In the genomic region with DNA sequence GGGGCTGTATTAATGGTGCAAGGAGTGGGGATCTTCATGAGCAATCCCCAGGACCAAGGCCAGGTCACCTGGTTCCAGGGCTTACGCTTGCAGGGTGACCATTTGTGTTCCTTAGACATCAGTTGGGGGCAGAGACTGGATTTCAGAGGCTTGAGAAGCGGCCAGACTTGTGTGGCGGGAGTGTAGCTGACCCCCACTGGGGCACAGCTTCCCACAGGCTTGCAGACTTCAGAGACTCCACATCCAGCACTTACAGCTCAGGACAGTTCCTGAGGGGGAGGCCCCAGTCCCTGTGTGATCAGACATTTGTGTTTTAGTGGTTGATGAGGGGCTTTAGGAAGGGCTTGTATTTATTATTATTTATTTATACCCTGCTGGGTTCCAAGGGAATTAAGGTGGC, we compare ENCODE assay signal across 13 cellular contexts. TPM values are rescaled to one million over a fixed set of nuclear protein-coding genes. Genes with fewer than 3 reads are reported as not detected.
DNase-seq lines count a peak whose midpoint lies in the region; ATAC-seq and TF ChIP-seq lines count a peak whose summit lies in the region.
"Had no signal": no experiment of that assay in that cellular context is flagged by ENCODE, and none has a peak within 500 bp of the region (broad histone marks: within the 10 kb centered on the region; RNA-seq: fewer than 3 reads in every experiment).

No MANE protein-coding gene starts in this region.

- ATAC-seq in T-cell (replicated peaks in 1 of 4), result no peak
- ATAC-seq: activated T-cell treated with anti-CD3 and anti-CD28 coated beads, Interleukin-2, amount 50 U/mL, for 4 hours had no signal

- H3K27ac ChIP-seq in HEK293 (ENCODE audit: extremely low read depth, low read depth, low read length) (no peak overlapping the region), hepatocyte (peak overlapping the region; percentile 60), smooth muscle cell (ENCODE audit: low read depth) (no peak overlapping the region), endodermal cell (ENCODE audit: low read depth, low read length) (no peak overlapping the region)
- H3K27ac ChIP-seq: parathyroid adenoma had no signal

- H3K36me3 ChIP-seq in HEK293 (ENCODE audit: control insufficient read depth in 2 of 2, insufficient read depth in 1 of 2, low read length in 2 of 2) (peaks cover 0 to 32% of the 10 kb centered on the region in 2 experiments; a peak in 1 of 3 replicates), hepatocyte (replicated peaks; ENCODE audit: insufficient read depth, low read depth) (no peaks in the 10 kb centered on the region), smooth muscle cell (ENCODE audit: low read depth) (no peaks in the 10 kb centered on the region), endodermal cell (ENCODE audit: control insufficient read depth, insufficient read depth, low read length) (peaks cover 4% of the 10 kb centered on the region)

- H3K27me3 ChIP-seq in hepatocyte (no peaks in the 10 kb centered on the region), smooth muscle cell (ENCODE audit: low read depth) (no peaks in the 10 kb centered on the region), endodermal cell (ENCODE audit: control insufficient read depth, insufficient read depth, low read length, poor library complexity, severe bottlenecking) (no peaks in the 10 kb centered on the region)

- H3K4me1 ChIP-seq in HEK293 (ENCODE audit: control insufficient read depth, insufficient read depth, low read length) (peaks cover 7% of the 10 kb centered on the region), hepatocyte (ENCODE audit: insufficient read depth) (peaks cover 47% of the 10 kb centered on the region), smooth muscle cell (ENCODE audit: low read depth) (peaks cover 28% of the 10 kb centered on the region), endodermal cell (ENCODE audit: control insufficient read depth, insufficient read depth, low read length) (no peaks in the 10 kb centered on the region)

- H3K27ac Mint-ChIP-seq in T-cell (no peak overlapping the region), endodermal cell (no peak overlapping the region)

- CTCF ChIA-PET in HEK293 (lab: Yijun Ruan, JAX) (interaction anchor here (0.6 to 11.2 kb wide), 4 partner anchors 10 to 322 kb away, joined by 4 to 142 read pairs (median 4); a partner anchor contains a TSS), T-cell (lab: Charles Lee) (interaction anchor here (0.6 to 1.6 kb wide), 4 partner anchors 12 to 65 kb away, joined by 3 to 4 read pairs (median 3); no protein-coding TSS in a partner anchor)

- H3K4me2 ChIP-seq in hepatocyte (peak overlapping the region; percentile 25), smooth muscle cell (peak overlapping the region; percentile 9)

- H3K9me2 ChIP-seq in hepatocyte (replicated peaks; ENCODE audit: insufficient read depth), result no peaks in the 10 kb centered on the region

- H3K9ac ChIP-seq in smooth muscle cell (ENCODE audit: low read depth), result no peak overlapping the region
- H3K9ac ChIP-seq in endodermal cell (ENCODE audit: extremely low read depth, low read length, poor library complexity, severe bottlenecking), result no peak overlapping the region
- H3K9ac ChIP-seq: parathyroid adenoma had no signal

- peaks cover 41% of the 10 kb centered on the region for H4K20me1 ChIP-seq in hepatocyte (ENCODE audit: insufficient read depth, poor library complexity, severe bottlenecking)
- no peaks in the 10 kb centered on the region for H4K20me1 ChIP-seq in smooth muscle cell (ENCODE audit: low read depth)

- peaks cover 36 to 56% (median 43%) of the 10 kb centered on the region in 3 donors for H3K4me1 Mint-ChIP-seq in T-cell
- H3K4me1 Mint-ChIP-seq in endodermal cell, result peaks cover 17% of the 10 kb centered on the region

- TF ChIP-seq CTCF in HEK293 (tag by site-specific recombination; IDR thresholded peaks at IDR 0.05) (no peak), hepatocyte (IDR thresholded peaks at IDR 0.05; ENCODE audit: poor library complexity) (no peak), smooth muscle cell (IDR thresholded peaks at IDR 0.05; ENCODE audit: borderline replicate concordance, insufficient read depth, poor library complexity, severe bottlenecking) (no peak), endodermal cell (conservative IDR thresholded peaks at IDR 0.05) (no peak)

- H3K9me3 ChIP-seq in HEK293 (ENCODE audit: control insufficient read depth, insufficient read depth, low read depth, low read length), result no peaks in the 10 kb centered on the region
- no peaks in the 10 kb centered on the region for H3K9me3 ChIP-seq in hepatocyte (ENCODE audit: low read depth)
- H3K9me3 ChIP-seq in smooth muscle cell (replicated peaks; ENCODE audit: low read depth), result no peaks in the 10 kb centered on the region
- H3K9me3 ChIP-seq in endodermal cell (ENCODE audit: control insufficient read depth, low read length), result no peaks in the 10 kb centered on the region

- WGBS in hepatocyte (ENCODE audit: low lambda C conversion rate, missing lambda C conversion rate), result 86% methylated on average over 3 of the region's 3 CpGs
- WGBS in smooth muscle cell (ENCODE audit: low lambda C conversion rate), result 77% methylated on average over 3 of the region's 3 CpGs
- WGBS in endodermal cell (ENCODE audit: insufficient coverage in 1 of 2, insufficient read length in 1 of 2), 2 experiments, result 82 to 90% methylated on average over 2 to 3 of the region's 3 CpGs

- POLR2A ChIA-PET in HEK293 (lab: Yijun Ruan, JAX) (interaction anchor here (1.9 to 2.3 kb wide), 2 partner anchors 14 to 22 kb away, joined by 4 to 8 read pairs; a partner anchor contains a TSS), T-cell (lab: Charles Lee) (interaction anchor here in 1 of 2 donors (1.3 kb wide), 1 partner anchor 15 kb away, joined by 3 read pairs; no protein-coding TSS in a partner anchor)

- no peaks in the 10 kb centered on the region for H3K9me3 Mint-ChIP-seq in T-cell
- no peaks in the 10 kb centered on the region for H3K9me3 Mint-ChIP-seq in endodermal cell
- H3K9me3 Mint-ChIP-seq: activated T-cell treated with anti-CD3 and anti-CD28 coated beads, Interleukin-2, amount 50 U/mL, for 4 hours had no signal

- H3K4me3 Mint-ChIP-seq in T-cell (no peak overlapping the region), endodermal cell (no peak overlapping the region)
- H3K4me3 Mint-ChIP-seq: activated T-cell treated with anti-CD3 and anti-CD28 coated beads, Interleukin-2, amount 50 U/mL, for 4 hours had no signal

- no peaks in the 10 kb centered on the region for H3F3A ChIP-seq in smooth muscle cell (ENCODE audit: low read depth)

- H3K36me3 Mint-ChIP-seq in T-cell (peaks cover 9% of the 10 kb centered on the region), endodermal cell (ENCODE audit: low read depth) (peaks cover 6% of the 10 kb centered on the region)

- H2AFZ ChIP-seq in hepatocyte (no peak overlapping the region), smooth muscle cell (ENCODE audit: low read depth) (no peak overlapping the region)
- H2AFZ ChIP-seq: parathyroid adenoma had no signal

- no peak overlapping the region for H3K4me3 ChIP-seq in HEK293 (ENCODE audit: low read depth, low read length)
- H3K4me3 ChIP-seq in hepatocyte, result no peak overlapping the region
- H3K4me3 ChIP-seq in smooth muscle cell, result no peak overlapping the region
- H3K4me3 ChIP-seq in endodermal cell (ENCODE audit: low read length), result no peak overlapping the region

- DNase-seq in astrocyte of the hippocampus (ENCODE audit: low read depth, low spot score) (peak; percentile 59), hepatocyte (ENCODE audit: low spot score) (no peak), smooth muscle cell (lab: John Stamatoyannopoulos, UW; ENCODE audit: unreplicated experiment) (no peak), T-cell (no peak), RKO (ENCODE audit: low spot score) (no peak), foreskin melanocyte (no peak), endodermal cell (no peak)
- DNase-seq: activated CD4-positive, CD25-positive, alpha-beta regulatory T cell; activated T-cell treated with anti-CD3 and anti-CD28 coated beads, Interleukin-2, amount 50 U/mL, for 4 hours; NCI-H524 treated with DMSO at 0.1 percent for 48 hours had no signal

- H3K79me2 ChIP-seq in hepatocyte, result peaks cover 43% of the 10 kb centered on the region
- peaks cover 19% of the 10 kb centered on the region for H3K79me2 ChIP-seq in smooth muscle cell (ENCODE audit: low read depth)

- H3K27me3 Mint-ChIP-seq in T-cell (no peaks in the 10 kb centered on the region), endodermal cell (ENCODE audit: insufficient read depth) (no peaks in the 10 kb centered on the region)

TF ChIP-seq in HEK293, 187 proteins besides CTCF, POLR2A, EP300 and RAD21 (continues in another document):
- no peak for TF ChIP-seq ZNF792 (tag by site-specific recombination; IDR thresholded peaks at IDR 0.05)
- no peak for TF ChIP-seq ZNF423 (tag by site-specific recombination; IDR thresholded peaks at IDR 0.05)

RNA-seq across cellular contexts. Expression of a gene that starts 15.3 kb away (rescaled TPM):
- total RNA-seq in hepatocyte, result 14.6 and 16.4 TPM in 2 replicates
- polyA plus RNA-seq in hepatocyte, result 10.3 and 13.8 TPM in 2 replicates
- total RNA-seq in smooth muscle cell, result 9.3 and 25.5 TPM in 2 replicates
- polyA plus RNA-seq in smooth muscle cell, result 13.5 and 15.3 TPM in 2 replicates
- 10 to 100 TPM; 30.8 to 51.9 (median 50.6) TPM for total RNA-seq in T-cell
- total RNA-seq in endodermal cell, result 10 to 100 TPM; 44.3 to 50.2 TPM
- 42.1 TPM for polyA plus RNA-seq in endodermal cell (2013, experiment 1 of 2)
- 33.3 TPM for polyA plus RNA-seq in endodermal cell (2013, experiment 2 of 2)

RNA-seq across cellular contexts. Expression of a gene that starts 17.5 kb away (rescaled TPM):
- total RNA-seq in hepatocyte, result 0.28 TPM in 1 of 2 replicates, not detected in the other
- polyA plus RNA-seq in hepatocyte, result 0.07 and 0.22 TPM in 2 replicates
- 0.09 and 2.1 TPM in 2 replicates for total RNA-seq in smooth muscle cell
- 1.8 and 2.2 TPM in 2 replicates for polyA plus RNA-seq in smooth muscle cell
- total RNA-seq in T-cell, result under 1 TPM in 3 of 5 donors, not detected in 2; 0.53 to 0.95 (median 0.76) TPM
- total RNA-seq in endodermal cell, result under 1 TPM; 0.46 to 0.64 TPM
- polyA plus RNA-seq in endodermal cell (2013, experiment 1 of 2), result 1.2 TPM
- 1.4 TPM for polyA plus RNA-seq in endodermal cell (2013, experiment 2 of 2)

RNA-seq across cellular contexts. Expression of a gene that starts 24.1 kb away (rescaled TPM):
- total RNA-seq in hepatocyte (179 and 198 TPM in 2 replicates), smooth muscle cell (145 and 199 TPM in 2 replicates), T-cell (10 to 100 TPM; 43.7 to 85.0 (median 80.0) TPM), endodermal cell (100 to 1,000 TPM in 1 of 2 donors, 10 to 100 TPM in 1; 87.7 to 103 TPM)
- polyA plus RNA-seq in hepatocyte (163 and 166 TPM in 2 replicates), smooth muscle cell (181 and 182 TPM in 2 replicates)
- polyA plus RNA-seq in endodermal cell (2013, experiment 1 of 2), result 117 TPM
- polyA plus RNA-seq in endodermal cell (2013, experiment 2 of 2), result 99.9 TPM

RNA-seq across cellular contexts. Expression of a gene that starts 24.2 kb away (rescaled TPM):
- total RNA-seq in hepatocyte (26.1 and 37.7 TPM in 2 replicates), smooth muscle cell (27.0 and 33.4 TPM in 2 replicates), T-cell (10 to 100 TPM; 42.3 to 49.8 (median 46.1) TPM), endodermal cell (10 to 100 TPM; 37.6 to 44.2 TPM)
- polyA plus RNA-seq in hepatocyte (33.7 and 36.2 TPM in 2 replicates), smooth muscle cell (21.0 and 39.8 TPM in 2 replicates)
- 35.3 TPM for polyA plus RNA-seq in endodermal cell (2013, experiment 1 of 2)
- polyA plus RNA-seq in endodermal cell (2013, experiment 2 of 2), result 27.4 TPM

RNA-seq across cellular contexts. Expression of a gene that starts 37.3 kb away (rescaled TPM):
- total RNA-seq in hepatocyte (0.33 and 0.60 TPM in 2 replicates), smooth muscle cell (0.27 and 2.0 TPM in 2 replicates), T-cell (1 to 10 TPM in 4 of 5 donors, under 1 TPM in 1; 0.47 to 2.1 (median 1.4) TPM), endodermal cell (not detected)
- polyA plus RNA-seq in hepatocyte (1.8 and 2.1 TPM in 2 replicates), smooth muscle cell (3.7 and 3.8 TPM in 2 replicates)
- 0.68 TPM for polyA plus RNA-seq in endodermal cell (2013, experiment 1 of 2)
- 0.46 TPM for polyA plus RNA-seq in endodermal cell (2013, experiment 2 of 2)
- total RNA-seq: left lobe of liver had no signal
